19 cellular contexts compared by ENCODE assay signal in genomic region chr3:32544894-32545293, GRCh38. TPM values are rescaled to one million over a fixed set of nuclear protein-coding genes. Genes with fewer than 3 reads are reported as not detected.
A peak's percentile ranks its signal among the peaks of the same experiment; 100 is the strongest.
DNase-seq lines count a peak whose midpoint lies in the region; ATAC-seq and TF ChIP-seq lines count a peak whose summit lies in the region.
"Had no signal": no experiment of that assay in that cellular context is flagged by ENCODE, and none has a peak within 500 bp of the region (broad histone marks: within the 10 kb centered on the region; RNA-seq: fewer than 3 reads in every experiment).

No MANE protein-coding gene starts in this region.

- CTCF ChIA-PET in CD4-positive, alpha-beta T cell (lab: Charles Lee), result no interaction called here

- DNase-seq in AG10803 (ENCODE audit: low read depth) (peak; percentile 16), EH (ENCODE audit: low read depth) (peak; percentile 9), fibroblast of pulmonary artery (ENCODE audit: low read depth) (peak; percentile 21), kidney tubule cell (ENCODE audit: low spot score) (no peak), NCI-H128 (lab: John Stamatoyannopoulos, UW; ENCODE audit: unreplicated experiment) (no peak)
- no peak for DNase-seq in activated T-helper 1 cell treated with anti-CD3 and anti-CD28 coated beads, Interleukin-12 subunit alpha, Interleukin-12 subunit beta, Interleukin-2, Interleukin-4 antibody, amounts not matched to agents 30 ng/mL and 10 ng/mL and 1 ng/mL, durations not matched to agents 14 hours and 24 hours and 36 hours (ENCODE audit: low spot score)
- no peak for DNase-seq in stimulated activated CD4-positive, alpha-beta T cell treated with anti-CD3 and anti-CD28 coated beads, Interleukin-4, amount 100 ng/mL, for 1 hour
- no peak for DNase-seq in CD4-positive, alpha-beta T cell
- DNase-seq: activated CD4-positive, alpha-beta T cell treated with anti-CD3 and anti-CD28 coated beads, Interleukin-2, amount 50 U/mL, for 4 hours; activated T-cell treated with anti-CD3 and anti-CD28 coated beads, Interleukin-2, amount 50 U/mL, for 48 hours; BE2C; central memory CD4-positive, alpha-beta T cell; DMS153; naive thymus-derived CD8-positive, alpha-beta T cell; NCI-H1417 treated with DMSO at 0.1 percent for 48 hours; NK-92 treated with Interleukin-12 subunit alpha and Interleukin-12 subunit beta, amount 100 ng/mL, for 24 hours; SW 1271 had no signal

- no peaks in the 10 kb centered on the region for H3K9me3 ChIP-seq in CD4-positive, alpha-beta T cell (ENCODE audit: control insufficient read depth, low read length)
- H3K9me3 ChIP-seq: BE2C, HAP-1 had no signal

- intact Hi-C loops in activated T-helper 1 cell treated with anti-CD3 and anti-CD28 coated beads, Interleukin-12 subunit alpha, Interleukin-12 subunit beta, Interleukin-2, Interleukin-4 antibody, amounts not matched to agents 30 ng/mL and 10 ng/mL and 1 ng/mL, durations not matched to agents 14 hours and 24 hours and 36 hours (cut with micrococcal nuclease), result no loop called here
- intact Hi-C loops in CD4-positive, alpha-beta T cell (cut with DNase I, micrococcal nuclease), result no loop called here

- H3K4me3 Mint-ChIP-seq in activated T-helper 1 cell treated with anti-CD3 and anti-CD28 coated beads, Interleukin-12 subunit alpha, Interleukin-12 subunit beta, Interleukin-2, Interleukin-4 antibody, amounts not matched to agents 30 ng/mL and 10 ng/mL and 1 ng/mL, durations not matched to agents 14 hours and 24 hours and 36 hours, result no peak overlapping the region
- H3K4me3 Mint-ChIP-seq in CD4-positive, alpha-beta T cell, result no peak overlapping the region
- H3K4me3 Mint-ChIP-seq: naive thymus-derived CD8-positive, alpha-beta T cell; stimulated activated memory B cell treated with anti-CD40 and anti-IgM and Interleukin-4, amounts not matched to agents 10 μg/mL and 1 μg/mL and 100 μg/mL, for 72 hours had no signal

- no peak overlapping the region for H3K27ac ChIP-seq in CD4-positive, alpha-beta T cell (ENCODE audit: low read depth, low read length)

- H3K4me3 ChIP-seq in AG10803 (ENCODE audit: low read length) (no peak overlapping the region), fibroblast of pulmonary artery (replicated peaks; ENCODE audit: low read depth, low read length) (no peak overlapping the region)
- H3K4me3 ChIP-seq: HAP-1 had no signal

- no peak for TF ChIP-seq CTCF in AG10803 (conservative IDR thresholded peaks at IDR 0.05; ENCODE audit: low read length)
- TF ChIP-seq CTCF in fibroblast of pulmonary artery (IDR thresholded peaks at IDR 0.05; ENCODE audit: low read length, missing control alignments), result no peak
- TF ChIP-seq CTCF in CD4-positive, alpha-beta T cell (IDR thresholded peaks at IDR 0.05), result no peak

- peaks cover 5% of the 10 kb centered on the region for H3K4me1 Mint-ChIP-seq in activated T-helper 1 cell treated with anti-CD3 and anti-CD28 coated beads, Interleukin-12 subunit alpha, Interleukin-12 subunit beta, Interleukin-2, Interleukin-4 antibody, amounts not matched to agents 30 ng/mL and 10 ng/mL and 1 ng/mL, durations not matched to agents 14 hours and 24 hours and 36 hours (ENCODE audit: low read depth)
- peaks cover 25% of the 10 kb centered on the region for H3K4me1 Mint-ChIP-seq in CD4-positive, alpha-beta T cell (ENCODE audit: low read depth)

- H3K27me3 Mint-ChIP-seq in activated T-helper 1 cell treated with anti-CD3 and anti-CD28 coated beads, Interleukin-12 subunit alpha, Interleukin-12 subunit beta, Interleukin-2, Interleukin-4 antibody, amounts not matched to agents 30 ng/mL and 10 ng/mL and 1 ng/mL, durations not matched to agents 14 hours and 24 hours and 36 hours (ENCODE audit: insufficient read depth), result no peaks in the 10 kb centered on the region
- H3K27me3 Mint-ChIP-seq in CD4-positive, alpha-beta T cell, result no peaks in the 10 kb centered on the region
- H3K27me3 Mint-ChIP-seq: naive thymus-derived CD8-positive, alpha-beta T cell; stimulated activated memory B cell treated with anti-CD40 and anti-IgM and Interleukin-4, amounts not matched to agents 10 μg/mL and 1 μg/mL and 100 μg/mL, for 72 hours had no signal

- no peaks in the 10 kb centered on the region for H3K27me3 ChIP-seq in CD4-positive, alpha-beta T cell (ENCODE audit: control insufficient read depth, insufficient read depth, low read length)
- H3K27me3 ChIP-seq: BE2C had no signal

- H3K36me3 Mint-ChIP-seq in activated T-helper 1 cell treated with anti-CD3 and anti-CD28 coated beads, Interleukin-12 subunit alpha, Interleukin-12 subunit beta, Interleukin-2, Interleukin-4 antibody, amounts not matched to agents 30 ng/mL and 10 ng/mL and 1 ng/mL, durations not matched to agents 14 hours and 24 hours and 36 hours (ENCODE audit: low read depth), result peaks cover 15% of the 10 kb centered on the region
- H3K36me3 Mint-ChIP-seq in CD4-positive, alpha-beta T cell (ENCODE audit: low read depth), result peaks cover 35% of the 10 kb centered on the region

- no peaks in the 10 kb centered on the region for H3K9me3 Mint-ChIP-seq in activated T-helper 1 cell treated with anti-CD3 and anti-CD28 coated beads, Interleukin-12 subunit alpha, Interleukin-12 subunit beta, Interleukin-2, Interleukin-4 antibody, amounts not matched to agents 30 ng/mL and 10 ng/mL and 1 ng/mL, durations not matched to agents 14 hours and 24 hours and 36 hours
- no peaks in the 10 kb centered on the region for H3K9me3 Mint-ChIP-seq in CD4-positive, alpha-beta T cell
- H3K9me3 Mint-ChIP-seq: naive thymus-derived CD8-positive, alpha-beta T cell; stimulated activated memory B cell treated with anti-CD40 and anti-IgM and Interleukin-4, amounts not matched to agents 10 μg/mL and 1 μg/mL and 100 μg/mL, for 72 hours had no signal

- POLR2A ChIA-PET in CD4-positive, alpha-beta T cell (lab: Charles Lee), result no interaction called here

- ATAC-seq in CD4-positive, alpha-beta T cell (ENCODE audit: poor library complexity), result no peak
- ATAC-seq: stimulated activated memory B cell treated with anti-CD40 and anti-IgM and Interleukin-4, amounts not matched to agents 10 μg/mL and 1 μg/mL and 100 μg/mL, for 72 hours had no signal

- H3K27ac Mint-ChIP-seq in activated T-helper 1 cell treated with anti-CD3 and anti-CD28 coated beads, Interleukin-12 subunit alpha, Interleukin-12 subunit beta, Interleukin-2, Interleukin-4 antibody, amounts not matched to agents 30 ng/mL and 10 ng/mL and 1 ng/mL, durations not matched to agents 14 hours and 24 hours and 36 hours, result peak overlapping the region; percentile 6
- H3K27ac Mint-ChIP-seq in CD4-positive, alpha-beta T cell, result no peak overlapping the region
- H3K27ac Mint-ChIP-seq: stimulated activated memory B cell treated with anti-CD40 and anti-IgM and Interleukin-4, amounts not matched to agents 10 μg/mL and 1 μg/mL and 100 μg/mL, for 72 hours had no signal

RNA-seq across cellular contexts. Expression of gene DYNC1LI1, which starts 25.8 kb away (rescaled TPM):
- total RNA-seq in activated T-helper 1 cell treated with anti-CD3 and anti-CD28 coated beads, Interleukin-12 subunit alpha, Interleukin-12 subunit beta, Interleukin-2, Interleukin-4 antibody, amounts not matched to agents 30 ng/mL and 10 ng/mL and 1 ng/mL, durations not matched to agents 14 hours and 24 hours and 36 hours, result 35.9 and 43.3 TPM in 2 replicates
- 10 to 100 TPM; 28.1 to 28.3 TPM for total RNA-seq in CD4-positive, alpha-beta T cell

RNA-seq across cellular contexts. Expression of gene CMTM6, which starts 42.2 kb away (rescaled TPM):
- 94.2 and 96.4 TPM in 2 replicates for total RNA-seq in activated T-helper 1 cell treated with anti-CD3 and anti-CD28 coated beads, Interleukin-12 subunit alpha, Interleukin-12 subunit beta, Interleukin-2, Interleukin-4 antibody, amounts not matched to agents 30 ng/mL and 10 ng/mL and 1 ng/mL, durations not matched to agents 14 hours and 24 hours and 36 hours
- 10 to 100 TPM; 36.5 to 37.8 TPM for total RNA-seq in CD4-positive, alpha-beta T cell

Comparison
In these comparisons a context has a peak if more than half of its experiments do, and no peak if none do; other contexts are left out.
1. DNase-seq: peak in AG10803 (single experiment), EH (single experiment) and fibroblast of pulmonary artery (single experiment); none in activated T-helper 1 cell treated with anti-CD3 and anti-CD28 coated beads, Interleukin-12 subunit alpha, Interleukin-12 subunit beta, Interleukin-2, Interleukin-4 antibody, amounts not matched to agents 30 ng/mL and 10 ng/mL and 1 ng/mL, durations not matched to agents 14 hours and 24 hours and 36 hours (single experiment), stimulated activated CD4-positive, alpha-beta T cell treated with anti-CD3 and anti-CD28 coated beads, Interleukin-4, amount 100 ng/mL, for 1 hour (single experiment), CD4-positive, alpha-beta T cell (0 of 10), kidney tubule cell (single experiment) and NCI-H128 (single experiment).